15 cellular contexts compared by ENCODE assay signal in genomic region chr3:194841515-194841841, GRCh38.
DNase-seq lines count a peak whose midpoint lies in the region; ATAC-seq, FAIRE-seq and TF ChIP-seq lines count a peak whose summit lies in the region.
"Had no signal": no experiment of that assay in that cellular context is flagged by ENCODE, and none has a peak within 500 bp of the region (broad histone marks: within the 10 kb centered on the region; RNA-seq: fewer than 3 reads in every experiment).

No MANE protein-coding gene starts in this region.

- no TSS peak for BruUV-seq in PC-9 (replicated peaks; lab: Mats Ljungman, UMichigan)
- no TSS peak for BruUV-seq in HepG2 (replicated peaks; lab: Mats Ljungman, UMichigan)

- H3K4me1 ChIP-seq in right atrium auricular region (peaks cover 0 to 17% of the 10 kb centered on the region in 2 donors), left ventricle myocardium inferior (peaks cover 14% of the 10 kb centered on the region), PC-9 (replicated peaks; ENCODE audit: insufficient read depth) (peaks cover 13% of the 10 kb centered on the region), HepG2 (ENCODE audit: insufficient read depth, low read length) (no peaks in the 10 kb centered on the region)

- H3K9me3 Mint-ChIP-seq in natural killer cell, result no peaks in the 10 kb centered on the region

- H3K4me3 Mint-ChIP-seq in natural killer cell, result peak overlapping the region; percentile 70
- H3K4me3 Mint-ChIP-seq: B cell; CD4-positive, alpha-beta memory T cell had no signal

- FAIRE-seq in H54 (lab: Jason Lieb, UNC) (no peak), HepG2 (lab: Jason Lieb, UNC) (no peak)
- FAIRE-seq: A204.1, GM12878, GM18507 had no signal

- H3K4me3 ChIP-seq in right atrium auricular region (peak overlapping the region in 1 of 2 donors; percentile 5), left ventricle myocardium inferior (no peak overlapping the region), PC-9 (no peak overlapping the region; the same call in 1 of the 2 replicates), HepG2 (replicated peaks in 1 of 3; ENCODE audit: insufficient read depth in 1 of 3, low read depth in 2 of 3, low read length in 3 of 3) (no peak overlapping the region)
- H3K4me3 ChIP-seq: GM12878 had no signal

- TF ChIP-seq RAD21 in HepG2 (CRISPR knock-in tag; IDR thresholded peaks at IDR 0.05), result no peak

- H3K36me3 ChIP-seq in right atrium auricular region (no peaks in the 10 kb centered on the region), left ventricle myocardium inferior (no peaks in the 10 kb centered on the region), PC-9 (ENCODE audit: low read depth) (no peaks in the 10 kb centered on the region), HepG2 (replicated peaks in 1 of 2; ENCODE audit: control insufficient read depth in 1 of 2, insufficient read depth in 2 of 2, low read length in 2 of 2) (no peaks in the 10 kb centered on the region; a peak in 1 of 5 replicates)

- no peak for TF ChIP-seq EP300 in HepG2 (IDR thresholded peaks at IDR 0.05; ENCODE audit: low read depth in 2 of 2, low read length in 2 of 2)
- no peak for TF ChIP-seq EP300 in HepG2 (CRISPR knock-in tag; IDR thresholded peaks at IDR 0.05; ENCODE audit: borderline replicate concordance)

- TF ChIP-seq CTCF in right atrium auricular region (IDR thresholded peaks at IDR 0.05) (no peak), left ventricle myocardium inferior (IDR thresholded peaks at IDR 0.05; ENCODE audit: borderline replicate concordance) (no peak), PC-9 (conservative IDR thresholded peaks at IDR 0.05) (no peak), natural killer cell (IDR thresholded peaks at IDR 0.05) (no peak), HepG2 (CRISPR knock-in tag; IDR thresholded peaks at IDR 0.05) (no peak)

- peaks cover 9 to 11% of the 10 kb centered on the region in 2 donors for H3K4me1 Mint-ChIP-seq in natural killer cell
- H3K4me1 Mint-ChIP-seq: B cell; CD4-positive, alpha-beta memory T cell had no signal

- H3K9me2 ChIP-seq in PC-9 (ENCODE audit: insufficient read depth), result no peaks in the 10 kb centered on the region

- no peaks in the 10 kb centered on the region for H3K27me3 ChIP-seq in right atrium auricular region
- H3K27me3 ChIP-seq in left ventricle myocardium inferior (ENCODE audit: low read depth), result no peaks in the 10 kb centered on the region
- no peaks in the 10 kb centered on the region for H3K27me3 ChIP-seq in PC-9 (ENCODE audit: insufficient read depth, low read depth)
- peaks cover 0 to 28% of the 10 kb centered on the region in 2 experiments; a peak in 3 of 5 replicates for H3K27me3 ChIP-seq in HepG2 (ENCODE audit: control insufficient read depth in 1 of 2, insufficient read depth in 2 of 2, low read length in 2 of 2)

- H4K20me1 ChIP-seq in PC-9 (ENCODE audit: insufficient read depth), result no peaks in the 10 kb centered on the region
- no peaks in the 10 kb centered on the region for H4K20me1 ChIP-seq in HepG2 (ENCODE audit: insufficient read depth, low read length)

- no peak for TF ChIP-seq POLR2A in H54 (IDR thresholded peaks at IDR 0.05; ENCODE audit: low read depth, low read length)
- no peak for TF ChIP-seq POLR2A in HepG2 (IDR thresholded peaks at IDR 0.05; ENCODE audit: insufficient read depth in 1 of 2, low read depth in 2 of 2, low read length in 2 of 2)

- CTCF ChIA-PET in PC-9 (lab: Charles Lee), result interaction anchor here (1.3 kb wide), 1 partner anchor 154 kb away, joined by 5 read pairs; no protein-coding TSS in a partner anchor
- CTCF ChIA-PET in HepG2 (lab: Yijun Ruan, JAX; ENCODE audit: low intra/inter-chr PET ratio, low total read pairs), result no interaction called here

- intact Hi-C loops in left ventricle myocardium inferior (cut with micrococcal nuclease), result no loop called here
- intact Hi-C loops in PC-9 (cut with micrococcal nuclease; ENCODE audit: unreplicated experiment), result loop anchor here (1.0 to 5.0 kb wide), 2 partner anchors 29 to 74 kb away; no protein-coding TSS in a partner anchor
- intact Hi-C loops in natural killer cell (cut with micrococcal nuclease), result no loop called here
- intact Hi-C loops in HepG2 (cut with micrococcal nuclease; ENCODE audit: unreplicated experiment), result no loop called here

- no peak for DNase-seq in right atrium auricular region (ENCODE audit: low spot score)
- DNase-seq in left ventricle myocardium inferior, result no peak
- DNase-seq in PC-9, result no peak
- no peak for DNase-seq in natural killer cell
- no peak for DNase-seq in HCEC 1CT
- DNase-seq in H54 (ENCODE audit: insufficient read length, low spot score), result no peak
- no peak for DNase-seq in HepG2 (ENCODE audit: low spot score)
- DNase-seq: CD4-positive, alpha-beta memory T cell; DMS79; H7 had no signal

- H3K9me3 ChIP-seq in right atrium auricular region (no peaks in the 10 kb centered on the region), left ventricle myocardium inferior (replicated peaks) (no peaks in the 10 kb centered on the region), PC-9 (ENCODE audit: insufficient read depth, low read depth) (peaks cover 6% of the 10 kb centered on the region; the same call in 1 of the 2 replicates), HepG2 (ENCODE audit: low read length) (no peaks in the 10 kb centered on the region)

- H3K9ac ChIP-seq in HepG2 (ENCODE audit: insufficient read depth, low read depth, low read length), result no peak overlapping the region

- in situ Hi-C loops in HepG2 (cut with HindIII; ENCODE audit: extremely low pct_ligation_motif_present, low pct_unique_long_range_greater_than_20kb), result no loop called here

- H3K27ac ChIP-seq in right atrium auricular region (peak overlapping the region; percentile 81 to 85), left ventricle myocardium inferior (replicated peaks) (no peak overlapping the region), PC-9 (0 out of 2 replicates have a peak overlapping the region, but pooled peaks have one; percentile 7), HepG2 (ENCODE audit: extremely low read length, insufficient read depth, low read length) (no peak overlapping the region)
- H3K27ac ChIP-seq: C4-2B had no signal

- peak overlapping the region; percentile 54 for H2AFZ ChIP-seq in PC-9
- H2AFZ ChIP-seq in HepG2 (ENCODE audit: low read length), result no peak overlapping the region

- WGBS in HepG2 (ENCODE audit: low lambda C conversion rate), result 58% methylated on average over 2 of the region's 2 CpGs

- POLR2A ChIA-PET in PC-9 (lab: Charles Lee; ENCODE audit: unreplicated experiment), result interaction anchor here (0.5 to 0.7 kb wide), 6 partner anchors 11 to 875 kb away, joined by 3 to 11 read pairs (median 4); no protein-coding TSS in a partner anchor
- POLR2A ChIA-PET in HepG2 (lab: Yijun Ruan, JAX), result no interaction called here

- peak; percentile 56 to 76 (median 67) for ATAC-seq in natural killer cell
- no peak for ATAC-seq in HepG2
- ATAC-seq: GM12878 had no signal

- no peaks in the 10 kb centered on the region for H3K36me3 Mint-ChIP-seq in natural killer cell
- H3K36me3 Mint-ChIP-seq: CD4-positive, alpha-beta memory T cell had no signal

- H3K4me2 ChIP-seq in PC-9 (peak overlapping the region; percentile 64), HepG2 (ENCODE audit: low read depth, low read length) (no peak overlapping the region)

- H3F3A ChIP-seq in PC-9 (ENCODE audit: insufficient read depth, low read depth), result peaks cover 21% of the 10 kb centered on the region

- peaks cover 0 to 7% of the 10 kb centered on the region in 2 donors for H3K27me3 Mint-ChIP-seq in natural killer cell (ENCODE audit: low read depth in 2 of 2)
- H3K27me3 Mint-ChIP-seq: B cell; CD4-positive, alpha-beta memory T cell had no signal

- peak overlapping the region; percentile 68 to 73 for H3K27ac Mint-ChIP-seq in natural killer cell
- H3K27ac Mint-ChIP-seq: B cell; CD4-positive, alpha-beta memory T cell had no signal

- no peaks in the 10 kb centered on the region for H3K79me2 ChIP-seq in PC-9 (ENCODE audit: low read depth)
- H3K79me2 ChIP-seq in HepG2 (ENCODE audit: insufficient read depth, low read length), result no peaks in the 10 kb centered on the region

TF ChIP-seq in HepG2, 621 proteins besides CTCF, POLR2A, EP300 and RAD21:
- no peak for TF ChIP-seq THAP8 (CRISPR knock-in tag; IDR thresholded peaks at IDR 0.05; ENCODE audit: borderline replicate concordance)

Comparison
In these comparisons a context has a peak if more than half of its experiments do, and no peak if none do; other contexts are left out.
1. H3K27ac ChIP-seq: peak in right atrium auricular region (2 of 2) and PC-9 (single experiment); none in left ventricle myocardium inferior (single experiment) and HepG2 (single experiment).